Comparison of ENCODE assay signal across 1 cellular context in the genomic region with DNA sequence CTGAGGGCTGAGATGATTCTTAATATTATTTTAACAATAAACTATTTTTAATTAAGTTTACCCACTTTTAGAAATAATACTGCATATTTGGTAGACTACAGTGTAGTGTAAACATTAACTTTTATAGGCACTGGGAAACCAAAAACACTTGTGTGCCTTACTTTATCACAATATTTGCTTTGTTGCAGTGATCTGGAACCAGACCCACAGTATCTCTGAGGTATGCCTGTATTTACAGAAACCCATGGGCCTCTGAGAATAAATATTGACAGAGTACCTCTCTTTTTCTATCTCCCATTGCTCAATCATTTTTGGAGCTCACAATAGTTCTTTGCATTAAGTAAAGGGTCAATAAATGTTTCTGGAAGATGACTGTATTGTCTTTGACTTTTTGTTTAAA.
TF ChIP-seq lines count a peak whose summit lies in the region.

No MANE protein-coding gene starts in this region.

TF ChIP-seq in HepG2, 621 proteins besides CTCF, POLR2A, EP300 and RAD21 (continued from another document and continues in another):
- peak; percentile 85 for TF ChIP-seq THRA (CRISPR knock-in tag; IDR thresholded peaks at IDR 0.05; ENCODE audit: borderline replicate concordance)
- peak; percentile 83 for TF ChIP-seq SAP130 (CRISPR knock-in tag; IDR thresholded peaks at IDR 0.05; ENCODE audit: low read depth)
- peak; percentile 93 for TF ChIP-seq CEBPB (IDR thresholded peaks at IDR 0.05; ENCODE audit: borderline replicate concordance, low read depth, low read length)
- TF ChIP-seq ZNF607 (CRISPR knock-in tag; IDR thresholded peaks at IDR 0.05; ENCODE audit: borderline replicate concordance), result no peak
- no peak for TF ChIP-seq CBX1 (IDR thresholded peaks at IDR 0.05; ENCODE audit: low read depth)
- peak; percentile 98 for TF ChIP-seq ZSCAN9 (CRISPR knock-in tag; IDR thresholded peaks at IDR 0.05; ENCODE audit: borderline replicate concordance)
- no peak for TF ChIP-seq DBP (CRISPR knock-in tag; IDR thresholded peaks at IDR 0.05; ENCODE audit: not compliant biosample characterization)
- no peak for TF ChIP-seq ZNF432 (CRISPR knock-in tag; IDR thresholded peaks at IDR 0.05; ENCODE audit: borderline replicate concordance)
- no peak for TF ChIP-seq ZFP82 (CRISPR knock-in tag; IDR thresholded peaks at IDR 0.05; ENCODE audit: borderline replicate concordance)
- no peak for TF ChIP-seq RBAK (CRISPR knock-in tag; IDR thresholded peaks at IDR 0.05)
- no peak for TF ChIP-seq ZFY (CRISPR knock-in tag; IDR thresholded peaks at IDR 0.05)
- TF ChIP-seq, protein P1, sequence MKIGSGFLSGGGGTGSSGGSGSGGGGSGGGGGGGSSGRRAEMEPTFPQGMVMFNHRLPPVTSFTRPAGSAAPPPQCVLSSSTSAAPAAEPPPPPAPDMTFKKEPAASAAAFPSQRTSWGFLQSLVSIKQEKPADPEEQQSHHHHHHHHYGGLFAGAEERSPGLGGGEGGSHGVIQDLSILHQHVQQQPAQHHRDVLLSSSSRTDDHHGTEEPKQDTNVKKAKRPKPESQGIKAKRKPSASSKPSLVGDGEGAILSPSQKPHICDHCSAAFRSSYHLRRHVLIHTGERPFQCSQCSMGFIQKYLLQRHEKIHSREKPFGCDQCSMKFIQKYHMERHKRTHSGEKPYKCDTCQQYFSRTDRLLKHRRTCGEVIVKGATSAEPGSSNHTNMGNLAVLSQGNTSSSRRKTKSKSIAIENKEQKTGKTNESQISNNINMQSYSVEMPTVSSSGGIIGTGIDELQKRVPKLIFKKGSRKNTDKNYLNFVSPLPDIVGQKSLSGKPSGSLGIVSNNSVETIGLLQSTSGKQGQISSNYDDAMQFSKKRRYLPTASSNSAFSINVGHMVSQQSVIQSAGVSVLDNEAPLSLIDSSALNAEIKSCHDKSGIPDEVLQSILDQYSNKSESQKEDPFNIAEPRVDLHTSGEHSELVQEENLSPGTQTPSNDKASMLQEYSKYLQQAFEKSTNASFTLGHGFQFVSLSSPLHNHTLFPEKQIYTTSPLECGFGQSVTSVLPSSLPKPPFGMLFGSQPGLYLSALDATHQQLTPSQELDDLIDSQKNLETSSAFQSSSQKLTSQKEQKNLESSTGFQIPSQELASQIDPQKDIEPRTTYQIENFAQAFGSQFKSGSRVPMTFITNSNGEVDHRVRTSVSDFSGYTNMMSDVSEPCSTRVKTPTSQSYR (CRISPR knock-in tag; IDR thresholded peaks at IDR 0.05; ENCODE audit: borderline replicate concordance), result peak; percentile 68; the same call in 1 of the 2 replicates
- no peak for TF ChIP-seq ZNF138 (CRISPR knock-in tag; IDR thresholded peaks at IDR 0.05; ENCODE audit: low read depth)
- TF ChIP-seq, protein P2, sequence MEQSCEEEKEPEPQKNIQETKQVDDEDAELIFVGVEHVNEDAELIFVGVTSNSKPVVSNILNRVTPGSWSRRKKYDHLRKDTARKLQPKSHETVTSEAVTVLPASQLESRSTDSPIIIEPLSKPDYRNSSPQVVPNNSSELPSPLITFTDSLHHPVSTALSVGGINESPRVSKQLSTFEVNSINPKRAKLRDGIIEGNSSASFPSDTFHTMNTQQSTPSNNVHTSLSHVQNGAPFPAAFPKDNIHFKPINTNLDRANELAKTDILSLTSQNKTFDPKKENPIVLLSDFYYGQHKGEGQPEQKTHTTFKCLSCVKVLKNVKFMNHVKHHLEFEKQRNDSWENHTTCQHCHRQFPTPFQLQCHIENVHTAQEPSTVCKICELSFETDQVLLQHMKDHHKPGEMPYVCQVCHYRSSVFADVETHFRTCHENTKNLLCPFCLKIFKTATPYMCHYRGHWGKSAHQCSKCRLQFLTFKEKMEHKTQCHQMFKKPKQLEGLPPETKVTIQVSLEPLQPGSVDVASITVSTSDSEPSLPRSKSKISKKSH (CRISPR knock-in tag; IDR thresholded peaks at IDR 0.05; ENCODE audit: borderline replicate concordance), result no peak
- TF ChIP-seq, protein P3, sequence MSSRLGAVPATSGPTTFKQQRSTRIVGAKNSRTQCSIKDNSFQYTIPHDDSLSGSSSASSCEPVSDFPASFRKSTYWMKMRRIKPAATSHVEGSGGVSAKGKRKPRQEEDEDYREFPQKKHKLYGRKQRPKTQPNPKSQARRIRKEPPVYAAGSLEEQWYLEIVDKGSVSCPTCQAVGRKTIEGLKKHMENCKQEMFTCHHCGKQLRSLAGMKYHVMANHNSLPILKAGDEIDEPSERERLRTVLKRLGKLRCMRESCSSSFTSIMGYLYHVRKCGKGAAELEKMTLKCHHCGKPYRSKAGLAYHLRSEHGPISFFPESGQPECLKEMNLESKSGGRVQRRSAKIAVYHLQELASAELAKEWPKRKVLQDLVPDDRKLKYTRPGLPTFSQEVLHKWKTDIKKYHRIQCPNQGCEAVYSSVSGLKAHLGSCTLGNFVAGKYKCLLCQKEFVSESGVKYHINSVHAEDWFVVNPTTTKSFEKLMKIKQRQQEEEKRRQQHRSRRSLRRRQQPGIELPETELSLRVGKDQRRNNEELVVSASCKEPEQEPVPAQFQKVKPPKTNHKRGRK (CRISPR knock-in tag; IDR thresholded peaks at IDR 0.05), result no peak
- TF ChIP-seq, protein P4, sequence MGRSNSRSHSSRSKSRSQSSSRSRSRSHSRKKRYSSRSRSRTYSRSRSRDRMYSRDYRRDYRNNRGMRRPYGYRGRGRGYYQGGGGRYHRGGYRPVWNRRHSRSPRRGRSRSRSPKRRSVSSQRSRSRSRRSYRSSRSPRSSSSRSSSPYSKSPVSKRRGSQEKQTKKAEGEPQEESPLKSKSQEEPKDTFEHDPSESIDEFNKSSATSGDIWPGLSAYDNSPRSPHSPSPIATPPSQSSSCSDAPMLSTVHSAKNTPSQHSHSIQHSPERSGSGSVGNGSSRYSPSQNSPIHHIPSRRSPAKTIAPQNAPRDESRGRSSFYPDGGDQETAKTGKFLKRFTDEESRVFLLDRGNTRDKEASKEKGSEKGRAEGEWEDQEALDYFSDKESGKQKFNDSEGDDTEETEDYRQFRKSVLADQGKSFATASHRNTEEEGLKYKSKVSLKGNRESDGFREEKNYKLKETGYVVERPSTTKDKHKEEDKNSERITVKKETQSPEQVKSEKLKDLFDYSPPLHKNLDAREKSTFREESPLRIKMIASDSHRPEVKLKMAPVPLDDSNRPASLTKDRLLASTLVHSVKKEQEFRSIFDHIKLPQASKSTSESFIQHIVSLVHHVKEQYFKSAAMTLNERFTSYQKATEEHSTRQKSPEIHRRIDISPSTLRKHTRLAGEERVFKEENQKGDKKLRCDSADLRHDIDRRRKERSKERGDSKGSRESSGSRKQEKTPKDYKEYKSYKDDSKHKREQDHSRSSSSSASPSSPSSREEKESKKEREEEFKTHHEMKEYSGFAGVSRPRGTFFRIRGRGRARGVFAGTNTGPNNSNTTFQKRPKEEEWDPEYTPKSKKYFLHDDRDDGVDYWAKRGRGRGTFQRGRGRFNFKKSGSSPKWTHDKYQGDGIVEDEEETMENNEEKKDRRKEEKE (IDR thresholded peaks at IDR 0.05), result no peak
- no peak for TF ChIP-seq MYC (CRISPR knock-in tag; IDR thresholded peaks at IDR 0.05; ENCODE audit: borderline replicate concordance)
- peak; percentile 68 for TF ChIP-seq PATZ1 (CRISPR knock-in tag; IDR thresholded peaks at IDR 0.05)
- TF ChIP-seq ZNF362 (CRISPR knock-in tag; IDR thresholded peaks at IDR 0.05; ENCODE audit: borderline replicate concordance), result peak; percentile 90
- TF ChIP-seq THAP11 (CRISPR knock-in tag; IDR thresholded peaks at IDR 0.05), result peak; percentile 81
- TF ChIP-seq ZBTB20 (CRISPR knock-in tag; IDR thresholded peaks at IDR 0.05; ENCODE audit: borderline replicate concordance, low read depth), result peak; percentile 97
- peak; percentile 97 for TF ChIP-seq TARDBP (CRISPR knock-in tag; IDR thresholded peaks at IDR 0.05)
- TF ChIP-seq MAZ (IDR thresholded peaks at IDR 0.05; ENCODE audit: borderline replicate concordance, low read depth, low read length), result no peak
- TF ChIP-seq MAZ (CRISPR knock-in tag; IDR thresholded peaks at IDR 0.05; ENCODE audit: low read depth), result no peak
- TF ChIP-seq POGK (CRISPR knock-in tag; conservative IDR thresholded peaks at IDR 0.05), result 0 out of 2 replicates have a peak, but pooled peaks have one; percentile 53
- TF ChIP-seq ZNF619 (CRISPR knock-in tag; IDR thresholded peaks at IDR 0.05), result no peak
- TF ChIP-seq ZFP41 (CRISPR knock-in tag; IDR thresholded peaks at IDR 0.05; ENCODE audit: borderline replicate concordance), result no peak
- TF ChIP-seq, protein P5, sequence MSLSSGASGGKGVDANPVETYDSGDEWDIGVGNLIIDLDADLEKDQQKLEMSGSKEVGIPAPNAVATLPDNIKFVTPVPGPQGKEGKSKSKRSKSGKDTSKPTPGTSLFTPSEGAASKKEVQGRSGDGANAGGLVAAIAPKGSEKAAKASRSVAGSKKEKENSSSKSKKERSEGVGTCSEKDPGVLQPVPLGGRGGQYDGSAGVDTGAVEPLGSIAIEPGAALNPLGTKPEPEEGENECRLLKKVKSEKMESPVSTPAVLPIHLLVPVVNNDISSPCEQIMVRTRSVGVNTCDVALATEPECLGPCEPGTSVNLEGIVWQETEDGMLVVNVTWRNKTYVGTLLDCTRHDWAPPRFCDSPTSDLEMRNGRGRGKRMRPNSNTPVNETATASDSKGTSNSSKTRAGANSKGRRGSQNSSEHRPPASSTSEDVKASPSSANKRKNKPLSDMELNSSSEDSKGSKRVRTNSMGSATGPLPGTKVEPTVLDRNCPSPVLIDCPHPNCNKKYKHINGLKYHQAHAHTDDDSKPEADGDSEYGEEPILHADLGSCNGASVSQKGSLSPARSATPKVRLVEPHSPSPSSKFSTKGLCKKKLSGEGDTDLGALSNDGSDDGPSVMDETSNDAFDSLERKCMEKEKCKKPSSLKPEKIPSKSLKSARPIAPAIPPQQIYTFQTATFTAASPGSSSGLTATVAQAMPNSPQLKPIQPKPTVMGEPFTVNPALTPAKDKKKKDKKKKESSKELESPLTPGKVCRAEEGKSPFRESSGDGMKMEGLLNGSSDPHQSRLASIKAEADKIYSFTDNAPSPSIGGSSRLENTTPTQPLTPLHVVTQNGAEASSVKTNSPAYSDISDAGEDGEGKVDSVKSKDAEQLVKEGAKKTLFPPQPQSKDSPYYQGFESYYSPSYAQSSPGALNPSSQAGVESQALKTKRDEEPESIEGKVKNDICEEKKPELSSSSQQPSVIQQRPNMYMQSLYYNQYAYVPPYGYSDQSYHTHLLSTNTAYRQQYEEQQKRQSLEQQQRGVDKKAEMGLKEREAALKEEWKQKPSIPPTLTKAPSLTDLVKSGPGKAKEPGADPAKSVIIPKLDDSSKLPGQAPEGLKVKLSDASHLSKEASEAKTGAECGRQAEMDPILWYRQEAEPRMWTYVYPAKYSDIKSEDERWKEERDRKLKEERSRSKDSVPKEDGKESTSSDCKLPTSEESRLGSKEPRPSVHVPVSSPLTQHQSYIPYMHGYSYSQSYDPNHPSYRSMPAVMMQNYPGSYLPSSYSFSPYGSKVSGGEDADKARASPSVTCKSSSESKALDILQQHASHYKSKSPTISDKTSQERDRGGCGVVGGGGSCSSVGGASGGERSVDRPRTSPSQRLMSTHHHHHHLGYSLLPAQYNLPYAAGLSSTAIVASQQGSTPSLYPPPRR (CRISPR knock-in tag; IDR thresholded peaks at IDR 0.05; ENCODE audit: borderline replicate concordance), result peak; percentile 99
- peak; percentile 100 for TF ChIP-seq NFIC (IDR thresholded peaks at IDR 0.05; ENCODE audit: low read length)
- peak; percentile 94 for TF ChIP-seq FOXO1 (CRISPR knock-in tag; IDR thresholded peaks at IDR 0.05)
- TF ChIP-seq MBD4 (IDR thresholded peaks at IDR 0.05; ENCODE audit: borderline replicate concordance, low read length), result peak; percentile 99
- peak; percentile 91; the same call in 1 of the 2 replicates for TF ChIP-seq KDM3A (CRISPR knock-in tag; IDR thresholded peaks at IDR 0.05; ENCODE audit: low read depth)
- TF ChIP-seq BCL6 (CRISPR knock-in tag; IDR thresholded peaks at IDR 0.05), result peak; percentile 92
